8 cellular contexts compared by ENCODE assay signal in genomic region chr19:30799854-30800755, GRCh38.
DNase-seq lines count a peak whose midpoint lies in the region; ATAC-seq and TF ChIP-seq lines count a peak whose summit lies in the region.

No MANE protein-coding gene starts in this region.

- no peaks in the 10 kb centered on the region for H3K36me3 ChIP-seq in ascending aorta

- peak; percentile 59 for TF ChIP-seq CTCF in retinal pigment epithelial cell (conservative IDR thresholded peaks at IDR 0.05; ENCODE audit: low read depth, low read length)
- peak in 1 of 3 experiments; percentile 32 for TF ChIP-seq CTCF in ascending aorta (IDR thresholded peaks at IDR 0.05)

- intact Hi-C loops in Right ventricle myocardium inferior (cut with DNase I) (no loop called here), ascending aorta (cut with DNase I) (no loop called here)

- no peak for TF ChIP-seq EP300 in Ishikawa (IDR thresholded peaks at IDR 0.05; ENCODE audit: borderline replicate concordance)

- DNase-seq in CD1c-positive myeloid dendritic cell (ENCODE audit: extremely low spot score) (peak; percentile 37), Right ventricle myocardium inferior (ENCODE audit: missing footprints) (peak; percentile 80), retinal pigment epithelial cell (ENCODE audit: low read depth) (no peak), ascending aorta (ENCODE audit: low spot score in 2 of 2) (no peak), cerebellar nuclear complex (lab: John Stamatoyannopoulos, UW) (no peak)
- peak; percentile 24 for DNase-seq in activated CD8-positive, alpha-beta memory T cell treated with anti-CD3 and anti-CD28 coated beads, Interleukin-2, amount 50 U/mL, for 4 hours

- ATAC-seq in Right ventricle myocardium inferior (no peak), GM18517 (IDR thresholded peaks at IDR 0.05; ENCODE audit: unreplicated experiment) (no peak)

- no peaks in the 10 kb centered on the region for H3K27me3 ChIP-seq in ascending aorta

- no peaks in the 10 kb centered on the region for H3K9me3 ChIP-seq in ascending aorta

- TF ChIP-seq RAD21 in Ishikawa (IDR thresholded peaks at IDR 0.05; ENCODE audit: low read depth): peak; percentile 30

- H3K4me3 ChIP-seq in retinal pigment epithelial cell (ENCODE audit: low read length) (no peak overlapping the region), ascending aorta (no peak overlapping the region)

- H3K27ac ChIP-seq in ascending aorta: no peak overlapping the region

- H3K4me1 ChIP-seq in ascending aorta: no peaks in the 10 kb centered on the region

TF ChIP-seq in Ishikawa, 13 proteins besides CTCF, POLR2A, EP300 and RAD21:
- no peak for TF ChIP-seq TCF12 (IDR thresholded peaks at IDR 0.05; ENCODE audit: low read depth)
- TF ChIP-seq CEBPB (IDR thresholded peaks at IDR 0.05): no peak
TF ChIP-seq in Ishikawa: peak in this region for 0.

Comparison
In these comparisons a context has a peak if more than half of its experiments do, and no peak if none do; other contexts are left out.
1. DNase-seq: peak in CD1c-positive myeloid dendritic cell (single experiment), activated CD8-positive, alpha-beta memory T cell treated with anti-CD3 and anti-CD28 coated beads, Interleukin-2, amount 50 U/mL, for 4 hours (single experiment) and Right ventricle myocardium inferior (single experiment); none in retinal pigment epithelial cell (single experiment), ascending aorta (0 of 2) and cerebellar nuclear complex (0 of 2).